Comparison of ENCODE assay signal across 8 cellular contexts in genomic region chr10:90858489-90858968, GRCh38. TPM values are rescaled to one million over a fixed set of nuclear protein-coding genes. Genes with fewer than 3 reads are reported as not detected.
DNase-seq lines count a peak whose midpoint lies in the region; ATAC-seq and TF ChIP-seq lines count a peak whose summit lies in the region.

No MANE protein-coding gene starts in this region.

- H3K4me3 ChIP-seq in cardiac muscle cell (peak overlapping the region; percentile 76), mucosa of stomach (ENCODE audit: low read length) (peak overlapping the region; percentile 41)

- peak overlapping the region; percentile 71 for H3K4me3 Mint-ChIP-seq in chondrocyte (ENCODE audit: unreplicated experiment)

- ATAC-seq in Right ventricle myocardium inferior (no peak), GM21423 (IDR thresholded peaks at IDR 0.05; ENCODE audit: unreplicated experiment) (no peak), GM19397 (IDR thresholded peaks at IDR 0.05; ENCODE audit: unreplicated experiment) (no peak)

- H3K36me3 Mint-ChIP-seq in chondrocyte (ENCODE audit: low read depth), result no peaks in the 10 kb centered on the region

- H3K36me3 ChIP-seq in cardiac muscle cell (no peaks in the 10 kb centered on the region), mucosa of stomach (ENCODE audit: control insufficient read depth, insufficient read depth, low read length) (no peaks in the 10 kb centered on the region)

- TF ChIP-seq CTCF in cardiac muscle cell (IDR thresholded peaks at IDR 0.05; ENCODE audit: low read depth, low read length) (no peak), chondrocyte (IDR thresholded peaks at IDR 0.05) (no peak)

- H3K27me3 ChIP-seq in cardiac muscle cell, result peaks cover 41% of the 10 kb centered on the region
- peaks cover 52% of the 10 kb centered on the region for H3K27me3 ChIP-seq in mucosa of stomach (ENCODE audit: control insufficient read depth, insufficient read depth, low read length)

- H3K4me1 ChIP-seq in cardiac muscle cell (ENCODE audit: low read depth), result no peaks in the 10 kb centered on the region
- peaks cover 13% of the 10 kb centered on the region for H3K4me1 ChIP-seq in mucosa of stomach (ENCODE audit: control insufficient read depth, insufficient read depth, low read length)

- no peak overlapping the region for H3K27ac ChIP-seq in cardiac muscle cell

- H3K27me3 Mint-ChIP-seq in chondrocyte (ENCODE audit: low read depth), result peaks cover 10% of the 10 kb centered on the region

- H3K9me3 ChIP-seq in cardiac muscle cell (ENCODE audit: low read depth) (no peaks in the 10 kb centered on the region), mucosa of stomach (ENCODE audit: control insufficient read depth, low read length) (no peaks in the 10 kb centered on the region)

- no peak overlapping the region for H3K27ac Mint-ChIP-seq in chondrocyte (ENCODE audit: unreplicated experiment)

- DNase-seq in cardiac muscle cell (ENCODE audit: low read depth in 1 of 2, low spot score in 1 of 2) (no peak), Right ventricle myocardium inferior (ENCODE audit: missing footprints) (no peak), chondrocyte (ENCODE audit: low spot score) (no peak), NCI-H748 treated with DMSO at 0.1 percent for 48 hours (lab: John Stamatoyannopoulos, UW) (no peak)
- DNase-seq in central memory CD4-positive, alpha-beta T cell, result no peak

- intact Hi-C loops in Right ventricle myocardium inferior (cut with DNase I), result loop anchor here (2.0 kb wide), 1 partner anchor 1066 kb away; no protein-coding TSS in a partner anchor

- H3K4me1 Mint-ChIP-seq in chondrocyte (ENCODE audit: low read depth), result peaks cover 20% of the 10 kb centered on the region

- H3K9ac ChIP-seq in mucosa of stomach (ENCODE audit: low read length), result peak overlapping the region; percentile 68

- H3K9me3 Mint-ChIP-seq in chondrocyte (ENCODE audit: low read depth), result no peaks in the 10 kb centered on the region

RNA-seq across cellular contexts. Expression of gene HTR7, which starts 0.7 kb away (rescaled TPM):
- total RNA-seq in cardiac muscle cell (0.07 TPM in 1 of 2 replicates, not detected in the other), Right ventricle myocardium inferior (not detected), chondrocyte (0.32 to 0.33 TPM in 2 of 3 replicates, not detected in the other)
- polyA plus RNA-seq in cardiac muscle cell, result not detected in 2 replicates

RNA-seq across cellular contexts. Expression of gene RPP30, which starts 13.2 kb away (rescaled TPM):
- 23.6 and 26.7 TPM in 2 replicates for total RNA-seq in cardiac muscle cell
- 48.4 and 51.4 TPM in 2 replicates for polyA plus RNA-seq in cardiac muscle cell
- 36.7 TPM for total RNA-seq in Right ventricle myocardium inferior
- 24.7 to 30.8 TPM (median 24.7 TPM) in 3 replicates for total RNA-seq in chondrocyte
